Comparison of ENCODE assay signal across 1 cellular context in the genomic region with DNA sequence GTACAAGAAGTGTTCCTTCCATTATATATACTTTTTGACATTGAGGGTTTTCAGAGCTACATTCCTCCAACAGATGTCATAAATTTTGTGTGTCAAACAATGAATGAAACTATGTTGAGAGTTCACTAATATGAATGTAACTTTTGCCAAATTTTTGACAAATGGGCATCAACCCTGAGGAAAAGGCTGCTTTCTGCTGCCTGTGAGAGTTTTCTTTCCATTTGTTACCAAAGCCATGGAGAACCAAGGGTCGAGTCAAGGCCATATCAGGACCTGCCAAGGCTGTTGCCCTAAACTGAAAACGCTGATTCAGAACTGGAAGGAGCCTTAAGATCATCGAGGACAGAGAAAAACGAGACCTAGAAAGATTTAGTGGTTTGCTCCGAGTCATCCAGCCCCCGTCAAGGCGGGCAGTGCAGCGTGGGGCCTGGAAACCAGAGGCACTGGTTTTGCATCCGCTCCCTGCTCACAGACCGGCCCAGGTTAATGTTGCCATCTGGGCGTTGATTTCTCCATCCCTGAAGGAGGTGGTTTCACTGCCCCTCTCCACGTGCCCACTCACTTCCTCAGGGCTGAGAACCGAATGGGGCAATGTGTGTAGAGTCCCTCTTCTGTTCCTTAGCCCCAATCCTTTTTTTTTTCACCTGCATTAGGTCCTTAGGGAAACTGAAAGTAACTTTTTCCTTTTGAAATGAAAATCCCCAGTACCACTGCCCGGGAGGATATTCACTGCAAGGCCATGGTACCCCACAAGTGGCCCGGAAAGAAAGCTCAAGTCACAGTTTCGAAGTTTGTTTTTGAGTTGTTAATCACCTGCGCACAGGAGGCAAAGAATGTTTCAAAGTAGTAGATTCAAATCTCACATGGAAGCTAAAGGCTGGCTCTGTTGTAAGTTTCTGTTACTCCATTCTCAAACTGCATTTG.
TF ChIP-seq lines count a peak whose summit lies in the region.

No MANE protein-coding gene starts in this region.

TF ChIP-seq in SK-N-SH, 30 proteins besides CTCF, POLR2A, EP300 and RAD21 (continued from another document):
- TF ChIP-seq RFX5 (IDR thresholded peaks at IDR 0.05; ENCODE audit: low read length) (no peak), JUND (IDR thresholded peaks at IDR 0.05) (peak; percentile 71), PBX3 (IDR thresholded peaks at IDR 0.05) (peak; percentile 96), SIN3A (IDR thresholded peaks at IDR 0.05; ENCODE audit: borderline replicate concordance, low read depth, low read length) (peak; percentile 46; the same call in 1 of the 2 replicates), RCOR1 (IDR thresholded peaks at IDR 0.05; ENCODE audit: low read length) (no peak), FOSL2 (IDR thresholded peaks at IDR 0.05; ENCODE audit: borderline replicate concordance, low read depth) (peak; percentile 29), GATA2 (CRISPR knock-in tag; IDR thresholded peaks at IDR 0.05) (no peak), TEAD4 (IDR thresholded peaks at IDR 0.05; ENCODE audit: borderline replicate concordance, insufficient read depth) (peak; percentile 68; the same call in 1 of the 2 replicates), NRF1 (IDR thresholded peaks at IDR 0.05; ENCODE audit: low read depth, low read length) (no peak), MXI1 (IDR thresholded peaks at IDR 0.05; ENCODE audit: low read depth, low read length) (no peak), TAF1 (IDR thresholded peaks at IDR 0.05; ENCODE audit: borderline replicate concordance, low read depth, low read length) (0 out of 2 replicates have a peak, but pooled peaks have one; percentile 27), POLR2AphosphoS5 (IDR thresholded peaks at IDR 0.05; ENCODE audit: low read depth, low read length) (peak; percentile 41), CHD2 (IDR thresholded peaks at IDR 0.05; ENCODE audit: low read length, partially characterized antibody) (no peak), EZH2phosphoT487 (IDR thresholded peaks at IDR 0.05; ENCODE audit: borderline replicate concordance, low read depth) (no peak), SMC3 (IDR thresholded peaks at IDR 0.05; ENCODE audit: low read depth, low read length) (no peak)
- TF ChIP-seq, protein P1, sequence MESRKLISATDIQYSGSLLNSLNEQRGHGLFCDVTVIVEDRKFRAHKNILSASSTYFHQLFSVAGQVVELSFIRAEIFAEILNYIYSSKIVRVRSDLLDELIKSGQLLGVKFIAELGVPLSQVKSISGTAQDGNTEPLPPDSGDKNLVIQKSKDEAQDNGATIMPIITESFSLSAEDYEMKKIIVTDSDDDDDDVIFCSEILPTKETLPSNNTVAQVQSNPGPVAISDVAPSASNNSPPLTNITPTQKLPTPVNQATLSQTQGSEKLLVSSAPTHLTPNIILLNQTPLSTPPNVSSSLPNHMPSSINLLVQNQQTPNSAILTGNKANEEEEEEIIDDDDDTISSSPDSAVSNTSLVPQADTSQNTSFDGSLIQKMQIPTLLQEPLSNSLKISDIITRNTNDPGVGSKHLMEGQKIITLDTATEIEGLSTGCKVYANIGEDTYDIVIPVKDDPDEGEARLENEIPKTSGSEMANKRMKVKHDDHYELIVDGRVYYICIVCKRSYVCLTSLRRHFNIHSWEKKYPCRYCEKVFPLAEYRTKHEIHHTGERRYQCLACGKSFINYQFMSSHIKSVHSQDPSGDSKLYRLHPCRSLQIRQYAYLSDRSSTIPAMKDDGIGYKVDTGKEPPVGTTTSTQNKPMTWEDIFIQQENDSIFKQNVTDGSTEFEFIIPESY (IDR thresholded peaks at IDR 0.05; ENCODE audit: borderline replicate concordance, low read depth): no peak; the same call in 1 of the 2 replicates
- TF ChIP-seq, protein P2, sequence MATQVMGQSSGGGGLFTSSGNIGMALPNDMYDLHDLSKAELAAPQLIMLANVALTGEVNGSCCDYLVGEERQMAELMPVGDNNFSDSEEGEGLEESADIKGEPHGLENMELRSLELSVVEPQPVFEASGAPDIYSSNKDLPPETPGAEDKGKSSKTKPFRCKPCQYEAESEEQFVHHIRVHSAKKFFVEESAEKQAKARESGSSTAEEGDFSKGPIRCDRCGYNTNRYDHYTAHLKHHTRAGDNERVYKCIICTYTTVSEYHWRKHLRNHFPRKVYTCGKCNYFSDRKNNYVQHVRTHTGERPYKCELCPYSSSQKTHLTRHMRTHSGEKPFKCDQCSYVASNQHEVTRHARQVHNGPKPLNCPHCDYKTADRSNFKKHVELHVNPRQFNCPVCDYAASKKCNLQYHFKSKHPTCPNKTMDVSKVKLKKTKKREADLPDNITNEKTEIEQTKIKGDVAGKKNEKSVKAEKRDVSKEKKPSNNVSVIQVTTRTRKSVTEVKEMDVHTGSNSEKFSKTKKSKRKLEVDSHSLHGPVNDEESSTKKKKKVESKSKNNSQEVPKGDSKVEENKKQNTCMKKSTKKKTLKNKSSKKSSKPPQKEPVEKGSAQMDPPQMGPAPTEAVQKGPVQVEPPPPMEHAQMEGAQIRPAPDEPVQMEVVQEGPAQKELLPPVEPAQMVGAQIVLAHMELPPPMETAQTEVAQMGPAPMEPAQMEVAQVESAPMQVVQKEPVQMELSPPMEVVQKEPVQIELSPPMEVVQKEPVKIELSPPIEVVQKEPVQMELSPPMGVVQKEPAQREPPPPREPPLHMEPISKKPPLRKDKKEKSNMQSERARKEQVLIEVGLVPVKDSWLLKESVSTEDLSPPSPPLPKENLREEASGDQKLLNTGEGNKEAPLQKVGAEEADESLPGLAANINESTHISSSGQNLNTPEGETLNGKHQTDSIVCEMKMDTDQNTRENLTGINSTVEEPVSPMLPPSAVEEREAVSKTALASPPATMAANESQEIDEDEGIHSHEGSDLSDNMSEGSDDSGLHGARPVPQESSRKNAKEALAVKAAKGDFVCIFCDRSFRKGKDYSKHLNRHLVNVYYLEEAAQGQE (IDR thresholded peaks at IDR 0.05; ENCODE audit: low read depth, low read length): no peak
- TF ChIP-seq, protein P3, sequence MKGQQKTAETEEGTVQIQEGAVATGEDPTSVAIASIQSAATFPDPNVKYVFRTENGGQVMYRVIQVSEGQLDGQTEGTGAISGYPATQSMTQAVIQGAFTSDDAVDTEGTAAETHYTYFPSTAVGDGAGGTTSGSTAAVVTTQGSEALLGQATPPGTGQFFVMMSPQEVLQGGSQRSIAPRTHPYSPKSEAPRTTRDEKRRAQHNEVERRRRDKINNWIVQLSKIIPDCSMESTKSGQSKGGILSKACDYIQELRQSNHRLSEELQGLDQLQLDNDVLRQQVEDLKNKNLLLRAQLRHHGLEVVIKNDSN (IDR thresholded peaks at IDR 0.05; ENCODE audit: borderline replicate concordance, low read depth): no peak
TF ChIP-seq in SK-N-SH: peak in this region for 12.
